Comparison of ENCODE assay signal across 1 cellular context in the genomic region with DNA sequence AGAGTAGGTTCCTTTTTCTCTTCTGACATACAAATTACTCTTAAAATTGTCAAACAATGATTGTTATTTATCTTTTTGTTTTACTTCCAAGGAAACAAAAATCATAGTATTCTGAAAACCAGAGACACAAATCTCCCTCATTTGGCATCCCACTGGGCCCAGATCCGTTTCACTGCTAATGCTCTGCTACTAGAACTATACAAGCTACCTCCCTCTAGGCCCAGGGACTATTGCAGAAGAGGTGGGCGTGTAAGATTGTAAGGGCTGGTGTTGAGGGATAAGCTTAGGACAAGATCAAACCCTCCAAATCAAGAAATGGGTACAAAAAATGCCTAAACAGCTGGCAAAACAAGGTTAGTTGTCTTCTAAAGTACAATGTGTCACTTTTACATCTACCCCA.
TF ChIP-seq lines count a peak whose summit lies in the region.

No MANE protein-coding gene starts in this region.

TF ChIP-seq in H1, 55 proteins besides CTCF, POLR2A, EP300 and RAD21:
- no peak for TF ChIP-seq PHF8 (conservative IDR thresholded peaks at IDR 0.05; ENCODE audit: low read depth, low read length)
- no peak for TF ChIP-seq BCL11A (IDR thresholded peaks at IDR 0.05; ENCODE audit: low read depth in 2 of 2, low read length in 2 of 2)
- no peak for TF ChIP-seq SP2 (IDR thresholded peaks at IDR 0.05; ENCODE audit: low read length)
- no peak for TF ChIP-seq TAF7 (optimal IDR thresholded peaks at IDR 0.05; ENCODE audit: borderline replicate concordance, low read depth, low read length)
- no peak for TF ChIP-seq SIX5 (IDR thresholded peaks at IDR 0.05; ENCODE audit: low read depth, low read length)
- no peak for TF ChIP-seq SUZ12 (IDR thresholded peaks at IDR 0.05; ENCODE audit: low read length)
- TF ChIP-seq EZH2 (IDR thresholded peaks at IDR 0.05; ENCODE audit: low read depth, low read length, severe bottlenecking): no peak
- no peak for TF ChIP-seq TAF1 (IDR thresholded peaks at IDR 0.05; ENCODE audit: low read depth, low read length)
- TF ChIP-seq RFX5 (IDR thresholded peaks at IDR 0.05; ENCODE audit: borderline replicate concordance, low read depth, low read length): no peak
- TF ChIP-seq CHD2 (IDR thresholded peaks at IDR 0.05; ENCODE audit: low read length): no peak
- no peak for TF ChIP-seq MAFK (IDR thresholded peaks at IDR 0.05; ENCODE audit: low read depth, low read length)
- no peak for TF ChIP-seq SIRT6 (IDR thresholded peaks at IDR 0.05; ENCODE audit: low read length)
- TF ChIP-seq ZNF274 (IDR thresholded peaks at IDR 0.05; ENCODE audit: borderline replicate concordance, extremely low read depth, low read length): no peak
- TF ChIP-seq RXRA (IDR thresholded peaks at IDR 0.05; ENCODE audit: insufficient read depth, low read depth, low read length): no peak
- TF ChIP-seq CBX8 (IDR thresholded peaks at IDR 0.05; ENCODE audit: borderline replicate concordance, low read depth, low read length): no peak
- no peak for TF ChIP-seq GABPA (IDR thresholded peaks at IDR 0.05; ENCODE audit: borderline replicate concordance, insufficient read depth, low read length)
- TF ChIP-seq, protein P1, sequence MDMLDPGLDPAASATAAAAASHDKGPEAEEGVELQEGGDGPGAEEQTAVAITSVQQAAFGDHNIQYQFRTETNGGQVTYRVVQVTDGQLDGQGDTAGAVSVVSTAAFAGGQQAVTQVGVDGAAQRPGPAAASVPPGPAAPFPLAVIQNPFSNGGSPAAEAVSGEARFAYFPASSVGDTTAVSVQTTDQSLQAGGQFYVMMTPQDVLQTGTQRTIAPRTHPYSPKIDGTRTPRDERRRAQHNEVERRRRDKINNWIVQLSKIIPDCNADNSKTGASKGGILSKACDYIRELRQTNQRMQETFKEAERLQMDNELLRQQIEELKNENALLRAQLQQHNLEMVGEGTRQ (IDR thresholded peaks at IDR 0.05; ENCODE audit: low read length): no peak
- no peak for TF ChIP-seq KDM4A (IDR thresholded peaks at IDR 0.05; ENCODE audit: low read depth, low read length, severe bottlenecking)
- TF ChIP-seq EGR1 (IDR thresholded peaks at IDR 0.05; ENCODE audit: borderline replicate concordance, low read depth, low read length): no peak
